In the genomic region with DNA sequence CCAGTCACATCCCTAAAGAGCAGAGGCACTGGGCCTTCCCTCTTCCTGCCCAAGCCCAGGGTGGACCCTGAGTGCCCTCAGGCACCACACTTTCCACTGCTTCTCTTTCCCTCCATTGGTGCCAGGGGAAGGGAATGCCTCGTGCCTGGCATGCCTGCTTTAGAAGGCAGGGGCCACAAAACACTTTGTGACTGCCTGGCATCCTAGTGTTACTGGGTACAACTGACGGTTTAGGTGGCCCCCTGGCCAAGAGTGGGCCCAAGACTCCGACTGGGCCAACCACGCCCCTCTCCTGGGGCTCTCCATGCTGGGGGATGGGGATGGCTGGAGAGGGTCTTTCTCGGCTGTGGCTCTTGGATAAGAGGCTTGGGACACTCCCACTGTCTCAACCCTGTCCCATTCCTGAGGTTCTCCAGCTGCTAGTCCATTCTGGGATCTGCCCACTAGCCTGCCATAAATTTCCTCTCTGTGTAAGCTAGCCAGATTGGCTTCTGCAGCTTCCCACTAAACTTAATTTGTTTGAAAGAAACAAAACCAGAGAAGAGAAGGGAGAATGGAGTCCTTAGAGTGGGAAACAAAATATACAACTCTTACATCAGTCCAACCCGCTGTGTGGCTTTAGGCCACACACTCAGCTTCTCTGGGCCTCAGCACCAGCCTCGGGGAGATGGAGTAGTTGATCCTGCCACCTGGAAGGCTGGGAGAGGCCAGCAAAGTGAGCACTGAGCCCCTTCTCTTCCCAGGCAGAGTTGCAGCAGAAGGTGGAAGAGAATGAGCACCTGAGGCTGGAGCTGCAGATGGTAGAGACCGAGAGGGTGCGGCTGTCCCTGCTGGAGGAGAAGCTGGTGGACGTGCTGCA, we compare ENCODE assay signal across 1 cellular context.
TF ChIP-seq lines count a peak whose summit lies in the region.

No MANE protein-coding gene starts in this region.

TF ChIP-seq in HepG2, 621 proteins besides CTCF, POLR2A, EP300 and RAD21:
- peak; percentile 93 for TF ChIP-seq ZNF768 (CRISPR knock-in tag; IDR thresholded peaks at IDR 0.05)
- TF ChIP-seq ZSCAN9 (CRISPR knock-in tag; IDR thresholded peaks at IDR 0.05; ENCODE audit: borderline replicate concordance), result no peak
